ENCODE assay signal across 27 cellular contexts in genomic region chr15:69988541-69989225, GRCh38.
"Had no signal": no experiment of that assay in that cellular context is flagged by ENCODE, and none has a peak within 500 bp of the region (broad histone marks: within the 10 kb centered on the region; RNA-seq: fewer than 3 reads in every experiment).

No MANE protein-coding gene starts in this region.

- H3K9me3 ChIP-seq: esophagus squamous epithelium, neutrophil, thoracic aorta had no signal

- ATAC-seq: activated CD4-positive, alpha-beta T cell treated with anti-CD3 and anti-CD28 coated beads for 36 hours; activated naive CD4-positive, alpha-beta T cell treated with anti-CD3 and anti-CD28 coated beads, Interleukin-2, amount 50 U/mL, for 72 hours; activated T-cell treated with anti-CD3 and anti-CD28 coated beads, Interleukin-2, amount 50 U/mL, for 72 hours; left ventricle myocardium superior; sciatic nerve; stimulated activated effector memory CD8-positive, alpha-beta T cell treated with anti-CD3 and anti-CD28 coated beads, Interleukin-12 subunit alpha, Interleukin-12 subunit beta, amount 100 ng/mL, for 72 hours; T-helper 17 cell had no signal

- H3K36me3 ChIP-seq: esophagus squamous epithelium, neutrophil, thoracic aorta had no signal

- H3K4me3 ChIP-seq: esophagus squamous epithelium, skin epidermis, thoracic aorta had no signal

- H3K27ac Mint-ChIP-seq: activated CD4-positive, alpha-beta T cell treated with anti-CD3 and anti-CD28 coated beads for 36 hours; activated naive CD4-positive, alpha-beta T cell treated with anti-CD3 and anti-CD28 coated beads, Interleukin-2, amount 50 U/mL, for 72 hours; activated T-cell treated with anti-CD3 and anti-CD28 coated beads, Interleukin-2, amount 50 U/mL, for 72 hours; mesothelial cell of epicardium; nephron progenitor cell; stimulated activated effector memory CD8-positive, alpha-beta T cell treated with anti-CD3 and anti-CD28 coated beads, Interleukin-12 subunit alpha, Interleukin-12 subunit beta, amount 100 ng/mL, for 72 hours; stimulated activated naive CD8-positive, alpha-beta T cell treated with anti-CD3 and anti-CD28 coated beads, Interleukin-15, Interleukin-2, amounts not matched to agents 100 ng/mL and 50 ng/mL, for 24 hours; T-helper 17 cell had no signal

- H3K4me1 Mint-ChIP-seq: activated CD4-positive, alpha-beta T cell treated with anti-CD3 and anti-CD28 coated beads for 36 hours; stimulated activated effector memory CD8-positive, alpha-beta T cell treated with anti-CD3 and anti-CD28 coated beads, Interleukin-12 subunit alpha, Interleukin-12 subunit beta, amount 100 ng/mL, for 72 hours had no signal

- H3K4me3 Mint-ChIP-seq: activated CD4-positive, alpha-beta T cell treated with anti-CD3 and anti-CD28 coated beads for 36 hours; activated T-cell treated with anti-CD3 and anti-CD28 coated beads, Interleukin-2, amount 50 U/mL, for 72 hours; mesothelial cell of epicardium; naive B cell; nephron progenitor cell; stimulated activated effector memory CD8-positive, alpha-beta T cell treated with anti-CD3 and anti-CD28 coated beads, Interleukin-12 subunit alpha, Interleukin-12 subunit beta, amount 100 ng/mL, for 72 hours; stimulated activated naive CD8-positive, alpha-beta T cell treated with anti-CD3 and anti-CD28 coated beads, Interleukin-15, Interleukin-2, amounts not matched to agents 100 ng/mL and 50 ng/mL, for 24 hours; T-helper 17 cell had no signal

- H3K4me1 ChIP-seq: esophagus squamous epithelium had no signal

- H3K9me3 Mint-ChIP-seq: activated naive CD4-positive, alpha-beta T cell treated with anti-CD3 and anti-CD28 coated beads, Interleukin-2, amount 50 U/mL, for 72 hours; activated T-cell treated with anti-CD3 and anti-CD28 coated beads, Interleukin-2, amount 50 U/mL, for 72 hours; mesothelial cell of epicardium; naive B cell; nephron progenitor cell; stimulated activated effector memory CD8-positive, alpha-beta T cell treated with anti-CD3 and anti-CD28 coated beads, Interleukin-12 subunit alpha, Interleukin-12 subunit beta, amount 100 ng/mL, for 72 hours; stimulated activated naive CD8-positive, alpha-beta T cell treated with anti-CD3 and anti-CD28 coated beads, Interleukin-15, Interleukin-2, amounts not matched to agents 100 ng/mL and 50 ng/mL, for 24 hours had no signal

- H3K36me3 Mint-ChIP-seq: activated naive CD4-positive, alpha-beta T cell treated with anti-CD3 and anti-CD28 coated beads, Interleukin-2, amount 50 U/mL, for 72 hours; mesothelial cell of epicardium; naive B cell; stimulated activated effector memory CD8-positive, alpha-beta T cell treated with anti-CD3 and anti-CD28 coated beads, Interleukin-12 subunit alpha, Interleukin-12 subunit beta, amount 100 ng/mL, for 72 hours had no signal

- H3K27ac ChIP-seq: epithelial cell of prostate, esophagus squamous epithelium, neutrophil, skin epidermis, thoracic aorta had no signal

- DNase-seq: activated CD4-positive, alpha-beta T cell treated with anti-CD3 and anti-CD28 coated beads for 36 hours; activated CD4-positive, CD25-positive, alpha-beta regulatory T cell; activated naive CD4-positive, alpha-beta T cell; activated T-cell treated with anti-CD3 and anti-CD28 coated beads for 4 hours; activated T-cell treated with anti-CD3 and anti-CD28 coated beads, Interleukin-2, amount 50 U/mL, for 72 hours; dermis blood vessel endothelial cell; effector CD4-positive, alpha-beta T cell; esophagus squamous epithelium; foreskin melanocyte; islet precursor cell; left ventricle myocardium superior; naive B cell; nephron progenitor cell; retina; stimulated activated CD4-positive, alpha-beta T cell treated with anti-CD3 and anti-CD28 coated beads, Interleukin-12 subunit alpha, Interleukin-12 subunit beta, amount 100 ng/mL, for 4 hours; stimulated activated CD4-positive, alpha-beta T cell treated with anti-CD3 and anti-CD28 coated beads, Interleukin-4, amount 100 ng/mL, for 1 hour; T-helper 17 cell; T1000 had no signal
